In the genomic region with DNA sequence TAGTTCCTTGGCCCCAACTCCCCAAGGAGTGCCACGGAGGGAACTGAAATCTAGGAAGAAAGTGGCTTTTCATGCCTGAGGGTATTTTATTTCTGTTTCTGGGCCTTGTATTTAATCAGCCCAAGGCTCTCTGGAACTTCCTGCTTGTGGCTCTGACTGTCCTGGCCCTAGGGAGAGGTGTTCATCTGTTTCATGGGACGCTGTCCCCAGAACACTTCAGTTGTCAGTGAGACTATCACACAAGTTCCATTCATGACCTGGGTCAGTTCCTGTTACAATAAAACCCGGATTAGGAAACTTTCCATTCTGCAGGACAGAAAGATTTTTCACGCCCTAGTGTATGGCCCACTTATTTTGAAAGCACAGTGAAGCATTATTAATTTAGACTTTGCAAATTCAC, we compare ENCODE assay signal across 21 cellular contexts. TPM values are rescaled to one million over a fixed set of nuclear protein-coding genes. Genes with fewer than 3 reads are reported as not detected.
DNase-seq lines count a peak whose midpoint lies in the region; ATAC-seq and TF ChIP-seq lines count a peak whose summit lies in the region.
"Had no signal": no experiment of that assay in that cellular context is flagged by ENCODE, and none has a peak within 500 bp of the region (broad histone marks: within the 10 kb centered on the region; RNA-seq: fewer than 3 reads in every experiment).

No MANE protein-coding gene starts in this region.

- H3K4me3 Mint-ChIP-seq in T-cell: no peak overlapping the region
- H3K4me3 Mint-ChIP-seq in naive thymus-derived CD8-positive, alpha-beta T cell: no peak overlapping the region
- H3K4me3 Mint-ChIP-seq: CD4-positive, alpha-beta memory T cell had no signal

- H3K27ac ChIP-seq in ascending aorta (peak overlapping the region; percentile 80 to 91), thyroid gland (peak overlapping the region; percentile 24 to 60 (median 47))
- H3K27ac ChIP-seq: neutrophil, RWPE1 had no signal

- ATAC-seq in T-cell (replicated peaks in 1 of 4): no peak
- no peak for ATAC-seq in naive thymus-derived CD8-positive, alpha-beta T cell
- no peak for ATAC-seq in HG03565 (IDR thresholded peaks at IDR 0.05; ENCODE audit: unreplicated experiment)
- ATAC-seq: activated naive CD4-positive, alpha-beta T cell treated with anti-CD3 and anti-CD28 coated beads, Interleukin-2, amount 50 U/mL, for 72 hours; HCT116 had no signal

- H3K36me3 ChIP-seq in ascending aorta (peaks cover 38 to 55% of the 10 kb centered on the region in 2 donors), thyroid gland (no peaks in the 10 kb centered on the region)
- H3K36me3 ChIP-seq: neutrophil had no signal

- H3K27me3 ChIP-seq in ascending aorta (no peaks in the 10 kb centered on the region), thyroid gland (no peaks in the 10 kb centered on the region)
- H3K27me3 ChIP-seq: neutrophil had no signal

- peak overlapping the region; percentile 63 to 68 for H3K27ac Mint-ChIP-seq in T-cell
- H3K27ac Mint-ChIP-seq in naive thymus-derived CD8-positive, alpha-beta T cell: peak overlapping the region in 9 of 10 donors; percentile 35 to 83 (median 61)
- H3K27ac Mint-ChIP-seq: activated naive CD4-positive, alpha-beta T cell treated with anti-CD3 and anti-CD28 coated beads, Interleukin-2, amount 50 U/mL, for 72 hours had no signal

- TF ChIP-seq POLR2A in thyroid gland (IDR thresholded peaks at IDR 0.05): no peak

- H3K4me3 ChIP-seq in ascending aorta: no peak overlapping the region
- H3K4me3 ChIP-seq in thyroid gland (replicated peaks in 1 of 3): no peak overlapping the region

- H3K4me1 Mint-ChIP-seq in T-cell: peaks cover 35 to 57% (median 37%) of the 10 kb centered on the region in 3 donors
- peaks cover 27 to 58% (median 47%) of the 10 kb centered on the region in 4 donors for H3K4me1 Mint-ChIP-seq in naive thymus-derived CD8-positive, alpha-beta T cell

- intact Hi-C loops in ascending aorta (cut with DNase I) (no loop called here), thyroid gland (cut with DNase I) (no loop called here)

- TF ChIP-seq CTCF in ascending aorta (IDR thresholded peaks at IDR 0.05): no peak
- no peak for TF ChIP-seq CTCF in thyroid gland (IDR thresholded peaks at IDR 0.05)

- H3K9me3 ChIP-seq in ascending aorta (no peaks in the 10 kb centered on the region), thyroid gland (no peaks in the 10 kb centered on the region)
- H3K9me3 ChIP-seq: neutrophil had no signal

- no peaks in the 10 kb centered on the region for H3K36me3 Mint-ChIP-seq in T-cell
- no peaks in the 10 kb centered on the region for H3K36me3 Mint-ChIP-seq in naive thymus-derived CD8-positive, alpha-beta T cell
- H3K36me3 Mint-ChIP-seq: activated naive CD4-positive, alpha-beta T cell treated with anti-CD3 and anti-CD28 coated beads, Interleukin-2, amount 50 U/mL, for 72 hours had no signal

- H3K4me1 ChIP-seq in ascending aorta: peaks cover 27 to 64% of the 10 kb centered on the region in 2 donors
- H3K4me1 ChIP-seq in thyroid gland: peaks cover 13 to 29% of the 10 kb centered on the region in 2 donors

- WGBS in thyroid gland, 2 donors: 58 to 76% methylated on average over 4 of the region's 4 CpGs

- CTCF ChIA-PET in T-cell (lab: Charles Lee): no interaction called here

- H3K27me3 Mint-ChIP-seq in T-cell: no peaks in the 10 kb centered on the region
- H3K27me3 Mint-ChIP-seq in naive thymus-derived CD8-positive, alpha-beta T cell: no peaks in the 10 kb centered on the region

- DNase-seq in T-cell (no peak), ascending aorta (ENCODE audit: low spot score in 2 of 2) (no peak), thyroid gland (no peak), globus pallidus (ENCODE audit: low spot score) (no peak), inferior parietal cortex (ENCODE audit: extremely low spot score) (no peak)
- no peak for DNase-seq in naive thymus-derived CD8-positive, alpha-beta T cell
- DNase-seq: activated CD4-positive, alpha-beta T cell treated with anti-CD3 and anti-CD28 coated beads, Interleukin-2, amount 50 U/mL, for 4 hours; activated CD4-positive, CD25-positive, alpha-beta regulatory T cell; CD4-positive, alpha-beta memory T cell; effector CD4-positive, alpha-beta T cell; foreskin fibroblast; IMR-90; NCI-H2029 treated with DMSO at 0.1 percent for 48 hours; NCI-H226; NCI-H748 treated with DMSO at 0.1 percent for 48 hours; T-helper 9 cell had no signal

- POLR2A ChIA-PET in T-cell (lab: Charles Lee): no interaction called here
- POLR2A ChIA-PET in naive thymus-derived CD8-positive, alpha-beta T cell (lab: Charles Lee): interaction anchor here (4.7 kb wide), 1 partner anchor 12 kb away, joined by 59 read pairs; no protein-coding TSS in a partner anchor

- H3K9me3 Mint-ChIP-seq in T-cell: no peaks in the 10 kb centered on the region
- peaks cover 0 to 3% (median 0%) of the 10 kb centered on the region in 9 donors for H3K9me3 Mint-ChIP-seq in naive thymus-derived CD8-positive, alpha-beta T cell
- H3K9me3 Mint-ChIP-seq: activated naive CD4-positive, alpha-beta T cell treated with anti-CD3 and anti-CD28 coated beads, Interleukin-2, amount 50 U/mL, for 72 hours had no signal

RNA-seq across cellular contexts. Expression of gene TC2N, which starts 18.5 kb away (rescaled TPM):
- total RNA-seq in T-cell (100 to 1,000 TPM; 203 to 274 (median 243) TPM), ascending aorta (37.8 TPM), thyroid gland (100 to 1,000 TPM in 1 of 4 donors, 10 to 100 TPM in 3; 57.5 to 102 (median 78.0) TPM)
- 100 to 1,000 TPM; 298 to 309 TPM for total RNA-seq in naive thymus-derived CD8-positive, alpha-beta T cell
- polyA plus RNA-seq in naive thymus-derived CD8-positive, alpha-beta T cell: 100 to 1,000 TPM; 125 to 167 (median 160) TPM
